ENCODE assay signal across 2 cellular contexts in genomic region chr1:1365875-1366698, GRCh38.
A peak's percentile ranks its signal among the peaks of the same experiment; 100 is the strongest.
TF ChIP-seq lines count a peak whose summit lies in the region.

No MANE protein-coding gene starts in this region.

TF ChIP-seq in HEK293T, 16 proteins besides CTCF, POLR2A, EP300 and RAD21:
- TF ChIP-seq TARDBP (IDR thresholded peaks at IDR 0.05) (peak; percentile 47; the same call in 1 of the 2 replicates), CTBP1 (IDR thresholded peaks at IDR 0.05; ENCODE audit: borderline replicate concordance) (no peak)

TF ChIP-seq in GM12878, 131 proteins besides CTCF, POLR2A, EP300 and RAD21:
- peak; percentile 22 for TF ChIP-seq RELB (IDR thresholded peaks at IDR 0.05; ENCODE audit: low read depth)
- peak; percentile 8 for TF ChIP-seq BCL3 (IDR thresholded peaks at IDR 0.05; ENCODE audit: borderline replicate concordance, insufficient read depth, low read depth, low read length, poor library complexity, severe bottlenecking)
- TF ChIP-seq KLF5 (IDR thresholded peaks at IDR 0.05; ENCODE audit: partially characterized antibody) = no peak
- no peak for TF ChIP-seq TCF12 (IDR thresholded peaks at IDR 0.05; ENCODE audit: low read depth, low read length)
- no peak for TF ChIP-seq BMI1 (IDR thresholded peaks at IDR 0.05; ENCODE audit: borderline replicate concordance)
- no peak for TF ChIP-seq KDM1A (IDR thresholded peaks at IDR 0.05; ENCODE audit: borderline replicate concordance)
- no peak for TF ChIP-seq MEF2B (IDR thresholded peaks at IDR 0.05; ENCODE audit: partially characterized antibody, poor library complexity, severe bottlenecking)
- no peak for TF ChIP-seq ASH2L (IDR thresholded peaks at IDR 0.05; ENCODE audit: borderline replicate concordance, low read depth)
